ENCODE assay signal across 21 cellular contexts in the genomic region with DNA sequence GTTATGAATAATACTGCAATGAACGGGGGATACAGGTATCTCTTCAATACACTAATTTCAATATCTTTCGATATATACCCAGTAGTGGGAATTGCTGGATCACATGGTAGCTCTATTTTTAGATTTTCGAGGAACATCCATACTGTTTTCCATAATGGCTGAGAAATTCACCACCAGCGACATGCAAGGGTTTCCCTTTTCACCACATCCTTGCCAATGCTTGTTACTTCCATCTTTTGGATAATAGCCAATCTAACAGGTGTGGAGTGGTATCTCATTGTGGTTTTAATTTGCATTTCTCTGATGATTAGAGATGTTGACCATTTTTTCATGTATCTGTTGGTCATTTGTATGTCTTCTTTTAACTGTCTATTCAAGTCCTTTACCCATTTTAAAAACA. TPM values are rescaled to one million over a fixed set of nuclear protein-coding genes. Genes with fewer than 3 reads are reported as not detected.
DNase-seq lines count a peak whose midpoint lies in the region; ATAC-seq and TF ChIP-seq lines count a peak whose summit lies in the region.
"Had no signal": no experiment of that assay in that cellular context is flagged by ENCODE, and none has a peak within 500 bp of the region (broad histone marks: within the 10 kb centered on the region; RNA-seq: fewer than 3 reads in every experiment).

No MANE protein-coding gene starts in this region.

- peaks cover 82% of the 10 kb centered on the region for H3K4me1 ChIP-seq in CD8-positive, alpha-beta T cell (ENCODE audit: insufficient read depth, low read length)
- H3K4me1 ChIP-seq: uterus had no signal

- peaks cover 79% of the 10 kb centered on the region for H3K36me3 ChIP-seq in CD8-positive, alpha-beta T cell (ENCODE audit: insufficient read depth, low read length)
- H3K36me3 ChIP-seq: uterus had no signal

- peak overlapping the region; percentile 79 for H3K4me3 Mint-ChIP-seq in T-helper 1 cell treated with Interleukin-12 subunit alpha and Interleukin-12 subunit beta and Interleukin-4 antibody, amounts not matched to agents 30 μg/mL and 1 μg/mL, for 36 hours
- H3K4me3 Mint-ChIP-seq in CD8-positive, alpha-beta T cell: peak overlapping the region; percentile 85
- H3K4me3 Mint-ChIP-seq in effector memory CD8-positive, alpha-beta T cell: peak overlapping the region; percentile 91 to 99

- H3K9me3 ChIP-seq in CD8-positive, alpha-beta T cell (ENCODE audit: low read length): no peaks in the 10 kb centered on the region
- H3K9me3 ChIP-seq: BLaER1 treated with 17β-estradiol and CSF1 and Interleukin-3, amounts not matched to agents 10 nM and 100 nM; stomach; uterus had no signal

- peaks cover 91% of the 10 kb centered on the region for H3K36me3 Mint-ChIP-seq in T-helper 1 cell treated with Interleukin-12 subunit alpha and Interleukin-12 subunit beta and Interleukin-4 antibody, amounts not matched to agents 30 μg/mL and 1 μg/mL, for 36 hours (ENCODE audit: low read depth)
- H3K36me3 Mint-ChIP-seq in CD8-positive, alpha-beta T cell: peaks cover 98% of the 10 kb centered on the region
- peaks cover 100% of the 10 kb centered on the region for H3K36me3 Mint-ChIP-seq in effector memory CD8-positive, alpha-beta T cell (ENCODE audit: insufficient read depth)

- DNase-seq in T-helper 1 cell (no peak), RPMI8226 (peak; percentile 45), NCI-H2081 treated with DMSO at 0.1 percent for 48 hours (lab: John Stamatoyannopoulos, UW) (no peak), DMS79 (lab: John Stamatoyannopoulos, UW) (no peak), NCI-H187 treated with DMSO at 0.1 percent for 48 hours (lab: John Stamatoyannopoulos, UW) (no peak)
- no peak for DNase-seq in CD8-positive, alpha-beta T cell
- no peak for DNase-seq in effector memory CD8-positive, alpha-beta T cell
- DNase-seq: activated CD4-positive, alpha-beta T cell treated with anti-CD3 and anti-CD28 coated beads for 48 hours; activated effector memory CD4-positive, alpha-beta T cell treated with anti-CD3 and anti-CD28 coated beads, Interleukin-2, amount 50 U/mL, for 16 hours; hypothalamus; Kasumi-1; NCI-H1436; retina; SHP77; stomach; T-helper 9 cell; uterus had no signal

- TF ChIP-seq CTCF in CD8-positive, alpha-beta T cell (IDR thresholded peaks at IDR 0.05): no peak

- H3K9me3 Mint-ChIP-seq in T-helper 1 cell treated with Interleukin-12 subunit alpha and Interleukin-12 subunit beta and Interleukin-4 antibody, amounts not matched to agents 30 μg/mL and 1 μg/mL, for 36 hours: no peaks in the 10 kb centered on the region
- no peaks in the 10 kb centered on the region for H3K9me3 Mint-ChIP-seq in CD8-positive, alpha-beta T cell
- H3K9me3 Mint-ChIP-seq in effector memory CD8-positive, alpha-beta T cell: no peaks in the 10 kb centered on the region

- CTCF ChIA-PET in CD8-positive, alpha-beta T cell (lab: Charles Lee): interaction anchor here (1.2 to 27.1 kb wide), 4 partner anchors 42 to 149 kb away, joined by 4 to 403 read pairs (median 138); no protein-coding TSS in a partner anchor

- peak overlapping the region; percentile 10 for H3K4me3 ChIP-seq in CD8-positive, alpha-beta T cell (ENCODE audit: low read depth, low read length)
- H3K4me3 ChIP-seq: uterus had no signal

- H3K4me1 Mint-ChIP-seq in T-helper 1 cell treated with Interleukin-12 subunit alpha and Interleukin-12 subunit beta and Interleukin-4 antibody, amounts not matched to agents 30 μg/mL and 1 μg/mL, for 36 hours (ENCODE audit: low read depth): peaks cover 70% of the 10 kb centered on the region
- H3K4me1 Mint-ChIP-seq in CD8-positive, alpha-beta T cell (ENCODE audit: low read depth): peaks cover 85% of the 10 kb centered on the region
- peaks cover 68 to 73% of the 10 kb centered on the region in 2 donors for H3K4me1 Mint-ChIP-seq in effector memory CD8-positive, alpha-beta T cell (ENCODE audit: low read depth in 2 of 2)

- POLR2A ChIA-PET in CD8-positive, alpha-beta T cell (lab: Charles Lee): interaction anchor here (0.6 to 26.0 kb wide), 6 partner anchors 14 to 101 kb away, joined by 3 to 633 read pairs (median 90); no protein-coding TSS in a partner anchor

- no peaks in the 10 kb centered on the region for H3K27me3 ChIP-seq in CD8-positive, alpha-beta T cell (ENCODE audit: insufficient read depth, low read length)
- H3K27me3 ChIP-seq: uterus had no signal

- H3K27ac Mint-ChIP-seq in T-helper 1 cell treated with Interleukin-12 subunit alpha and Interleukin-12 subunit beta and Interleukin-4 antibody, amounts not matched to agents 30 μg/mL and 1 μg/mL, for 36 hours: peak overlapping the region; percentile 67
- H3K27ac Mint-ChIP-seq in CD8-positive, alpha-beta T cell: peak overlapping the region; percentile 89
- peak overlapping the region; percentile 96 to 97 for H3K27ac Mint-ChIP-seq in effector memory CD8-positive, alpha-beta T cell

- no peak for ATAC-seq in CD8-positive, alpha-beta T cell
- no peak for ATAC-seq in effector memory CD8-positive, alpha-beta T cell (replicated peaks)

- intact Hi-C loops in CD8-positive, alpha-beta T cell (cut with DNase I, micrococcal nuclease): no loop called here

- no peaks in the 10 kb centered on the region for H3K27me3 Mint-ChIP-seq in T-helper 1 cell treated with Interleukin-12 subunit alpha and Interleukin-12 subunit beta and Interleukin-4 antibody, amounts not matched to agents 30 μg/mL and 1 μg/mL, for 36 hours (ENCODE audit: low read depth)
- H3K27me3 Mint-ChIP-seq in CD8-positive, alpha-beta T cell (ENCODE audit: low read depth): no peaks in the 10 kb centered on the region
- H3K27me3 Mint-ChIP-seq in effector memory CD8-positive, alpha-beta T cell: no peaks in the 10 kb centered on the region

- no peak overlapping the region for H3K27ac ChIP-seq in CD8-positive, alpha-beta T cell (ENCODE audit: low read depth, low read length)
- H3K27ac ChIP-seq: stomach, uterus had no signal

RNA-seq across cellular contexts. Expression of a gene that starts 5.9 kb away (rescaled TPM):
- 100 to 1,000 TPM; 295 to 299 TPM for total RNA-seq in CD8-positive, alpha-beta T cell
- total RNA-seq: endothelial cell of umbilical vein, fibroblast of villous mesenchyme had no signal
